2 cellular contexts compared by ENCODE assay signal in the genomic region with DNA sequence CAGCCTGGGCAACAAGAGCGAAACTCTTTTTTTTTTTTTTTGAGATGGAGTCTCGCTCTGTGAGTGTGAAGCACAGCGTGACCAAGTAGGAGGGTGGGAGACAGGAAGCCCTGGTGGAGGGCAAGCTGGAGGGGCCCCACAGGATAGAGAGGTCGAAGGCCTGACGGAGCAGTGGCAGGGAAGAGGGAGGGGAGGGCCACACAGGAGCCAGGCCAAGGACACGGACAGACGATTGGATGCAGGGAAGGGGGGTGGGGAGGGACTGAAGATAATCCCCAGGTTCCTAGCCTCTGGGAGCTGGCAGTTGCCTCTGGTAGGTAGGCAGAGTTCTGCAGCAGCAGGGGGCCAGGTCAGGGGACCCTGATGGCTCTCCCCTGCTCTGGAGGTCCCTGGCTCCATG.
TF ChIP-seq lines count a peak whose summit lies in the region.

No MANE protein-coding gene starts in this region.

TF ChIP-seq in HepG2, 621 proteins besides CTCF, POLR2A, EP300 and RAD21 (continues in another document):
- TF ChIP-seq SAP130 (CRISPR knock-in tag; IDR thresholded peaks at IDR 0.05; ENCODE audit: low read depth): 0 out of 2 replicates have a peak, but pooled peaks have one; percentile 22
- 0 out of 2 replicates have a peak, but pooled peaks have one; percentile 52 for TF ChIP-seq PITX1 (CRISPR knock-in tag; IDR thresholded peaks at IDR 0.05)
- 0 out of 2 replicates have a peak, but pooled peaks have one; percentile 31 for TF ChIP-seq RXRB (CRISPR knock-in tag; IDR thresholded peaks at IDR 0.05; ENCODE audit: borderline replicate concordance)
- TF ChIP-seq ATF7-NPFF (CRISPR knock-in tag; IDR thresholded peaks at IDR 0.05; ENCODE audit: low read depth): 0 out of 2 replicates have a peak, but pooled peaks have one; percentile 27
- peak; percentile 25; the same call in 1 of the 2 replicates for TF ChIP-seq SP5 (CRISPR knock-in tag; IDR thresholded peaks at IDR 0.05; ENCODE audit: borderline replicate concordance, low read depth)
- TF ChIP-seq RBM39 (IDR thresholded peaks at IDR 0.05; ENCODE audit: low read depth, low read length, poor library complexity, severe bottlenecking): no peak
- TF ChIP-seq, protein P1, sequence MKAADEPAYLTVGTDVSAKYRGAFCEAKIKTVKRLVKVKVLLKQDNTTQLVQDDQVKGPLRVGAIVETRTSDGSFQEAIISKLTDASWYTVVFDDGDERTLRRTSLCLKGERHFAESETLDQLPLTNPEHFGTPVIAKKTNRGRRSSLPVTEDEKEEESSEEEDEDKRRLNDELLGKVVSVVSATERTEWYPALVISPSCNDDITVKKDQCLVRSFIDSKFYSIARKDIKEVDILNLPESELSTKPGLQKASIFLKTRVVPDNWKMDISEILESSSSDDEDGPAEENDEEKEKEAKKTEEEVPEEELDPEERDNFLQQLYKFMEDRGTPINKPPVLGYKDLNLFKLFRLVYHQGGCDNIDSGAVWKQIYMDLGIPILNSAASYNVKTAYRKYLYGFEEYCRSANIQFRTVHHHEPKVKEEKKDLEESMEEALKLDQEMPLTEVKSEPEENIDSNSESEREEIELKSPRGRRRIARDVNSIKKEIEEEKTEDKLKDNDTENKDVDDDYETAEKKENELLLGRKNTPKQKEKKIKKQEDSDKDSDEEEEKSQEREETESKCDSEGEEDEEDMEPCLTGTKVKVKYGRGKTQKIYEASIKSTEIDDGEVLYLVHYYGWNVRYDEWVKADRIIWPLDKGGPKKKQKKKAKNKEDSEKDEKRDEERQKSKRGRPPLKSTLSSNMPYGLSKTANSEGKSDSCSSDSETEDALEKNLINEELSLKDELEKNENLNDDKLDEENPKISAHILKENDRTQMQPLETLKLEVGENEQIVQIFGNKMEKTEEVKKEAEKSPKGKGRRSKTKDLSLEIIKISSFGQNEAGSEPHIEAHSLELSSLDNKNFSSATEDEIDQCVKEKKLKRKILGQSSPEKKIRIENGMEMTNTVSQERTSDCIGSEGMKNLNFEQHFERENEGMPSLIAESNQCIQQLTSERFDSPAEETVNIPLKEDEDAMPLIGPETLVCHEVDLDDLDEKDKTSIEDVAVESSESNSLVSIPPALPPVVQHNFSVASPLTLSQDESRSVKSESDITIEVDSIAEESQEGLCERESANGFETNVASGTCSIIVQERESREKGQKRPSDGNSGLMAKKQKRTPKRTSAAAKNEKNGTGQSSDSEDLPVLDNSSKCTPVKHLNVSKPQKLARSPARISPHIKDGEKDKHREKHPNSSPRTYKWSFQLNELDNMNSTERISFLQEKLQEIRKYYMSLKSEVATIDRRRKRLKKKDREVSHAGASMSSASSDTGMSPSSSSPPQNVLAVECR (CRISPR knock-in tag; IDR thresholded peaks at IDR 0.05; ENCODE audit: borderline replicate concordance): peak; percentile 30; the same call in 1 of the 2 replicates
- TF ChIP-seq ZSCAN25 (CRISPR knock-in tag; IDR thresholded peaks at IDR 0.05): peak; percentile 84
- TF ChIP-seq LCORL (IDR thresholded peaks at IDR 0.05): no peak
- 0 out of 2 replicates have a peak, but pooled peaks have one; percentile 54 for TF ChIP-seq LCORL (CRISPR knock-in tag; IDR thresholded peaks at IDR 0.05)
- TF ChIP-seq, protein P2, sequence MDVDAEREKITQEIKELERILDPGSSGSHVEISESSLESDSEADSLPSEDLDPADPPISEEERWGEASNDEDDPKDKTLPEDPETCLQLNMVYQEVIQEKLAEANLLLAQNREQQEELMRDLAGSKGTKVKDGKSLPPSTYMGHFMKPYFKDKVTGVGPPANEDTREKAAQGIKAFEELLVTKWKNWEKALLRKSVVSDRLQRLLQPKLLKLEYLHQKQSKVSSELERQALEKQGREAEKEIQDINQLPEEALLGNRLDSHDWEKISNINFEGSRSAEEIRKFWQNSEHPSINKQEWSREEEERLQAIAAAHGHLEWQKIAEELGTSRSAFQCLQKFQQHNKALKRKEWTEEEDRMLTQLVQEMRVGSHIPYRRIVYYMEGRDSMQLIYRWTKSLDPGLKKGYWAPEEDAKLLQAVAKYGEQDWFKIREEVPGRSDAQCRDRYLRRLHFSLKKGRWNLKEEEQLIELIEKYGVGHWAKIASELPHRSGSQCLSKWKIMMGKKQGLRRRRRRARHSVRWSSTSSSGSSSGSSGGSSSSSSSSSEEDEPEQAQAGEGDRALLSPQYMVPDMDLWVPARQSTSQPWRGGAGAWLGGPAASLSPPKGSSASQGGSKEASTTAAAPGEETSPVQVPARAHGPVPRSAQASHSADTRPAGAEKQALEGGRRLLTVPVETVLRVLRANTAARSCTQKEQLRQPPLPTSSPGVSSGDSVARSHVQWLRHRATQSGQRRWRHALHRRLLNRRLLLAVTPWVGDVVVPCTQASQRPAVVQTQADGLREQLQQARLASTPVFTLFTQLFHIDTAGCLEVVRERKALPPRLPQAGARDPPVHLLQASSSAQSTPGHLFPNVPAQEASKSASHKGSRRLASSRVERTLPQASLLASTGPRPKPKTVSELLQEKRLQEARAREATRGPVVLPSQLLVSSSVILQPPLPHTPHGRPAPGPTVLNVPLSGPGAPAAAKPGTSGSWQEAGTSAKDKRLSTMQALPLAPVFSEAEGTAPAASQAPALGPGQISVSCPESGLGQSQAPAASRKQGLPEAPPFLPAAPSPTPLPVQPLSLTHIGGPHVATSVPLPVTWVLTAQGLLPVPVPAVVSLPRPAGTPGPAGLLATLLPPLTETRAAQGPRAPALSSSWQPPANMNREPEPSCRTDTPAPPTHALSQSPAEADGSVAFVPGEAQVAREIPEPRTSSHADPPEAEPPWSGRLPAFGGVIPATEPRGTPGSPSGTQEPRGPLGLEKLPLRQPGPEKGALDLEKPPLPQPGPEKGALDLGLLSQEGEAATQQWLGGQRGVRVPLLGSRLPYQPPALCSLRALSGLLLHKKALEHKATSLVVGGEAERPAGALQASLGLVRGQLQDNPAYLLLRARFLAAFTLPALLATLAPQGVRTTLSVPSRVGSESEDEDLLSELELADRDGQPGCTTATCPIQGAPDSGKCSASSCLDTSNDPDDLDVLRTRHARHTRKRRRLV (CRISPR knock-in tag; IDR thresholded peaks at IDR 0.05): no peak
- TF ChIP-seq ZNF713 (CRISPR knock-in tag; IDR thresholded peaks at IDR 0.05): no peak

TF ChIP-seq in WTC11, 78 proteins besides CTCF, POLR2A, EP300 and RAD21 (continues in another document):
- TF ChIP-seq, protein P3, sequence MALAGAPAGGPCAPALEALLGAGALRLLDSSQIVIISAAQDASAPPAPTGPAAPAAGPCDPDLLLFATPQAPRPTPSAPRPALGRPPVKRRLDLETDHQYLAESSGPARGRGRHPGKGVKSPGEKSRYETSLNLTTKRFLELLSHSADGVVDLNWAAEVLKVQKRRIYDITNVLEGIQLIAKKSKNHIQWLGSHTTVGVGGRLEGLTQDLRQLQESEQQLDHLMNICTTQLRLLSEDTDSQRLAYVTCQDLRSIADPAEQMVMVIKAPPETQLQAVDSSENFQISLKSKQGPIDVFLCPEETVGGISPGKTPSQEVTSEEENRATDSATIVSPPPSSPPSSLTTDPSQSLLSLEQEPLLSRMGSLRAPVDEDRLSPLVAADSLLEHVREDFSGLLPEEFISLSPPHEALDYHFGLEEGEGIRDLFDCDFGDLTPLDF (CRISPR knock-in tag; IDR thresholded peaks at IDR 0.05): no peak
- TF ChIP-seq ZNF121 (CRISPR knock-in tag; IDR thresholded peaks at IDR 0.05) (no peak), ZNF416 (CRISPR knock-in tag; IDR thresholded peaks at IDR 0.05) (no peak), SOX15 (CRISPR knock-in tag; IDR thresholded peaks at IDR 0.05) (no peak), TEAD1 (CRISPR knock-in tag; IDR thresholded peaks at IDR 0.05) (no peak), ZNF263 (CRISPR knock-in tag; IDR thresholded peaks at IDR 0.05; ENCODE audit: low read depth) (no peak), MYBL2 (CRISPR knock-in tag; IDR thresholded peaks at IDR 0.05) (no peak), PRRX2 (CRISPR knock-in tag; IDR thresholded peaks at IDR 0.05) (no peak), NFYB (CRISPR knock-in tag; conservative IDR thresholded peaks at IDR 0.05; ENCODE audit: low read depth) (no peak), ETV6 (CRISPR knock-in tag; IDR thresholded peaks at IDR 0.05) (no peak), ESRRA (CRISPR knock-in tag; IDR thresholded peaks at IDR 0.05; ENCODE audit: borderline replicate concordance) (no peak), RORB (CRISPR knock-in tag; IDR thresholded peaks at IDR 0.05) (no peak)
- TF ChIP-seq, protein P4, sequence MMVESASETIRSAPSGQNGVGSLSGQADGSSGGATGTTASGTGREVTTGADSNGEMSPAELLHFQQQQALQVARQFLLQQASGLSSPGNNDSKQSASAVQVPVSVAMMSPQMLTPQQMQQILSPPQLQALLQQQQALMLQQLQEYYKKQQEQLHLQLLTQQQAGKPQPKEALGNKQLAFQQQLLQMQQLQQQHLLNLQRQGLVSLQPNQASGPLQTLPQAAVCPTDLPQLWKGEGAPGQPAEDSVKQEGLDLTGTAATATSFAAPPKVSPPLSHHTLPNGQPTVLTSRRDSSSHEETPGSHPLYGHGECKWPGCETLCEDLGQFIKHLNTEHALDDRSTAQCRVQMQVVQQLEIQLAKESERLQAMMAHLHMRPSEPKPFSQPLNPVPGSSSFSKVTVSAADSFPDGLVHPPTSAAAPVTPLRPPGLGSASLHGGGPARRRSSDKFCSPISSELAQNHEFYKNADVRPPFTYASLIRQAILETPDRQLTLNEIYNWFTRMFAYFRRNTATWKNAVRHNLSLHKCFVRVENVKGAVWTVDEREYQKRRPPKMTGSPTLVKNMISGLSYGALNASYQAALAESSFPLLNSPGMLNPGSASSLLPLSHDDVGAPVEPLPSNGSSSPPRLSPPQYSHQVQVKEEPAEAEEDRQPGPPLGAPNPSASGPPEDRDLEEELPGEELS (CRISPR knock-in tag; IDR thresholded peaks at IDR 0.05): no peak
- TF ChIP-seq, protein P5, sequence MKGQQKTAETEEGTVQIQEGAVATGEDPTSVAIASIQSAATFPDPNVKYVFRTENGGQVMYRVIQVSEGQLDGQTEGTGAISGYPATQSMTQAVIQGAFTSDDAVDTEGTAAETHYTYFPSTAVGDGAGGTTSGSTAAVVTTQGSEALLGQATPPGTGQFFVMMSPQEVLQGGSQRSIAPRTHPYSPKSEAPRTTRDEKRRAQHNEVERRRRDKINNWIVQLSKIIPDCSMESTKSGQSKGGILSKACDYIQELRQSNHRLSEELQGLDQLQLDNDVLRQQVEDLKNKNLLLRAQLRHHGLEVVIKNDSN (CRISPR knock-in tag; IDR thresholded peaks at IDR 0.05): no peak
- TF ChIP-seq, protein P6, sequence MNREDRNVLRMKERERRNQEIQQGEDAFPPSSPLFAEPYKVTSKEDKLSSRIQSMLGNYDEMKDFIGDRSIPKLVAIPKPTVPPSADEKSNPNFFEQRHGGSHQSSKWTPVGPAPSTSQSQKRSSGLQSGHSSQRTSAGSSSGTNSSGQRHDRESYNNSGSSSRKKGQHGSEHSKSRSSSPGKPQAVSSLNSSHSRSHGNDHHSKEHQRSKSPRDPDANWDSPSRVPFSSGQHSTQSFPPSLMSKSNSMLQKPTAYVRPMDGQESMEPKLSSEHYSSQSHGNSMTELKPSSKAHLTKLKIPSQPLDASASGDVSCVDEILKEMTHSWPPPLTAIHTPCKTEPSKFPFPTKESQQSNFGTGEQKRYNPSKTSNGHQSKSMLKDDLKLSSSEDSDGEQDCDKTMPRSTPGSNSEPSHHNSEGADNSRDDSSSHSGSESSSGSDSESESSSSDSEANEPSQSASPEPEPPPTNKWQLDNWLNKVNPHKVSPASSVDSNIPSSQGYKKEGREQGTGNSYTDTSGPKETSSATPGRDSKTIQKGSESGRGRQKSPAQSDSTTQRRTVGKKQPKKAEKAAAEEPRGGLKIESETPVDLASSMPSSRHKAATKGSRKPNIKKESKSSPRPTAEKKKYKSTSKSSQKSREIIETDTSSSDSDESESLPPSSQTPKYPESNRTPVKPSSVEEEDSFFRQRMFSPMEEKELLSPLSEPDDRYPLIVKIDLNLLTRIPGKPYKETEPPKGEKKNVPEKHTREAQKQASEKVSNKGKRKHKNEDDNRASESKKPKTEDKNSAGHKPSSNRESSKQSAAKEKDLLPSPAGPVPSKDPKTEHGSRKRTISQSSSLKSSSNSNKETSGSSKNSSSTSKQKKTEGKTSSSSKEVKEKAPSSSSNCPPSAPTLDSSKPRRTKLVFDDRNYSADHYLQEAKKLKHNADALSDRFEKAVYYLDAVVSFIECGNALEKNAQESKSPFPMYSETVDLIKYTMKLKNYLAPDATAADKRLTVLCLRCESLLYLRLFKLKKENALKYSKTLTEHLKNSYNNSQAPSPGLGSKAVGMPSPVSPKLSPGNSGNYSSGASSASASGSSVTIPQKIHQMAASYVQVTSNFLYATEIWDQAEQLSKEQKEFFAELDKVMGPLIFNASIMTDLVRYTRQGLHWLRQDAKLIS (CRISPR knock-in tag; IDR thresholded peaks at IDR 0.05; ENCODE audit: borderline replicate concordance): no peak
- TF ChIP-seq, protein P7, sequence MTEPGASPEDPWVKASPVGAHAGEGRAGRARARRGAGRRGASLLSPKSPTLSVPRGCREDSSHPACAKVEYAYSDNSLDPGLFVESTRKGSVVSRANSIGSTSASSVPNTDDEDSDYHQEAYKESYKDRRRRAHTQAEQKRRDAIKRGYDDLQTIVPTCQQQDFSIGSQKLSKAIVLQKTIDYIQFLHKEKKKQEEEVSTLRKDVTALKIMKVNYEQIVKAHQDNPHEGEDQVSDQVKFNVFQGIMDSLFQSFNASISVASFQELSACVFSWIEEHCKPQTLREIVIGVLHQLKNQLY (CRISPR knock-in tag; IDR thresholded peaks at IDR 0.05): no peak
- TF ChIP-seq, protein P8, sequence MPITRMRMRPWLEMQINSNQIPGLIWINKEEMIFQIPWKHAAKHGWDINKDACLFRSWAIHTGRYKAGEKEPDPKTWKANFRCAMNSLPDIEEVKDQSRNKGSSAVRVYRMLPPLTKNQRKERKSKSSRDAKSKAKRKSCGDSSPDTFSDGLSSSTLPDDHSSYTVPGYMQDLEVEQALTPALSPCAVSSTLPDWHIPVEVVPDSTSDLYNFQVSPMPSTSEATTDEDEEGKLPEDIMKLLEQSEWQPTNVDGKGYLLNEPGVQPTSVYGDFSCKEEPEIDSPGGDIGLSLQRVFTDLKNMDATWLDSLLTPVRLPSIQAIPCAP (CRISPR knock-in tag; IDR thresholded peaks at IDR 0.05): no peak
- TF ChIP-seq, protein P9, sequence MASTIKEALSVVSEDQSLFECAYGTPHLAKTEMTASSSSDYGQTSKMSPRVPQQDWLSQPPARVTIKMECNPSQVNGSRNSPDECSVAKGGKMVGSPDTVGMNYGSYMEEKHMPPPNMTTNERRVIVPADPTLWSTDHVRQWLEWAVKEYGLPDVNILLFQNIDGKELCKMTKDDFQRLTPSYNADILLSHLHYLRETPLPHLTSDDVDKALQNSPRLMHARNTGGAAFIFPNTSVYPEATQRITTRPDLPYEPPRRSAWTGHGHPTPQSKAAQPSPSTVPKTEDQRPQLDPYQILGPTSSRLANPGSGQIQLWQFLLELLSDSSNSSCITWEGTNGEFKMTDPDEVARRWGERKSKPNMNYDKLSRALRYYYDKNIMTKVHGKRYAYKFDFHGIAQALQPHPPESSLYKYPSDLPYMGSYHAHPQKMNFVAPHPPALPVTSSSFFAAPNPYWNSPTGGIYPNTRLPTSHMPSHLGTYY (CRISPR knock-in tag; IDR thresholded peaks at IDR 0.05): no peak
